Comparison of ENCODE assay signal across 9 cellular contexts in genomic region chrX:78321809-78322208, GRCh38. TPM values are rescaled to one million over a fixed set of nuclear protein-coding genes. Genes with fewer than 3 reads are reported as not detected.
DNase-seq lines count a peak whose midpoint lies in the region; ATAC-seq and TF ChIP-seq lines count a peak whose summit lies in the region.
"Had no signal": no experiment of that assay in that cellular context is flagged by ENCODE, and none has a peak within 500 bp of the region (broad histone marks: within the 10 kb centered on the region; RNA-seq: fewer than 3 reads in every experiment).

No MANE protein-coding gene starts in this region.

- no peak for TF ChIP-seq CTCF in MM.1S (IDR thresholded peaks at IDR 0.05; ENCODE audit: low read length)
- no peak for TF ChIP-seq CTCF in brain microvascular endothelial cell (IDR thresholded peaks at IDR 0.05; ENCODE audit: low read depth, low read length, missing control alignments)

- peaks cover 9% of the 10 kb centered on the region for H3K9me3 Mint-ChIP-seq in activated T-helper 1 cell treated with anti-CD3 and anti-CD28 coated beads, Interleukin-12 subunit alpha, Interleukin-12 subunit beta, Interleukin-2, Interleukin-4 antibody, amounts not matched to agents 30 ng/mL and 10 ng/mL and 1 ng/mL, durations not matched to agents 14 hours and 24 hours and 36 hours

- no peaks in the 10 kb centered on the region for H3K27me3 Mint-ChIP-seq in activated T-helper 1 cell treated with anti-CD3 and anti-CD28 coated beads, Interleukin-12 subunit alpha, Interleukin-12 subunit beta, Interleukin-2, Interleukin-4 antibody, amounts not matched to agents 30 ng/mL and 10 ng/mL and 1 ng/mL, durations not matched to agents 14 hours and 24 hours and 36 hours (ENCODE audit: insufficient read depth)

- no peaks in the 10 kb centered on the region for H3K9me3 ChIP-seq in MM.1S (replicated peaks; ENCODE audit: insufficient read depth, low read length)

- no peaks in the 10 kb centered on the region for H3K27me3 ChIP-seq in MM.1S (replicated peaks; ENCODE audit: insufficient read depth, low read length)
- no peaks in the 10 kb centered on the region for H3K27me3 ChIP-seq in brain microvascular endothelial cell (replicated peaks)

- H3K36me3 ChIP-seq in MM.1S (replicated peaks; ENCODE audit: insufficient read depth, low read length) (no peaks in the 10 kb centered on the region), brain microvascular endothelial cell (replicated peaks) (no peaks in the 10 kb centered on the region)

- no peak overlapping the region for H3K9ac ChIP-seq in MM.1S (ENCODE audit: low read length)

- peak overlapping the region; percentile 56; the same call in 1 of the 2 replicates for H3K4me2 ChIP-seq in MM.1S (ENCODE audit: low read depth, low read length)

- peaks cover 77% of the 10 kb centered on the region for H3K79me2 ChIP-seq in MM.1S (ENCODE audit: low read length)

- H3K4me1 ChIP-seq in MM.1S (ENCODE audit: low read length), result peaks cover 28% of the 10 kb centered on the region

- H4K20me1 ChIP-seq in MM.1S (ENCODE audit: insufficient read depth, low read length), result no peaks in the 10 kb centered on the region

- peaks cover 41% of the 10 kb centered on the region for H3K4me1 Mint-ChIP-seq in activated T-helper 1 cell treated with anti-CD3 and anti-CD28 coated beads, Interleukin-12 subunit alpha, Interleukin-12 subunit beta, Interleukin-2, Interleukin-4 antibody, amounts not matched to agents 30 ng/mL and 10 ng/mL and 1 ng/mL, durations not matched to agents 14 hours and 24 hours and 36 hours (ENCODE audit: low read depth)

- peak overlapping the region; percentile 64 for H3K4me3 Mint-ChIP-seq in activated T-helper 1 cell treated with anti-CD3 and anti-CD28 coated beads, Interleukin-12 subunit alpha, Interleukin-12 subunit beta, Interleukin-2, Interleukin-4 antibody, amounts not matched to agents 30 ng/mL and 10 ng/mL and 1 ng/mL, durations not matched to agents 14 hours and 24 hours and 36 hours

- no peaks in the 10 kb centered on the region for H3K9me2 ChIP-seq in MM.1S (replicated peaks; ENCODE audit: insufficient read depth, low read length)

- ATAC-seq in GM18517 (IDR thresholded peaks at IDR 0.05; ENCODE audit: unreplicated experiment), result peak; percentile 98
- peak; percentile 97 for ATAC-seq in HG02588 (IDR thresholded peaks at IDR 0.05; ENCODE audit: unreplicated experiment)
- peak; percentile 67 for ATAC-seq in sciatic nerve

- H3K27ac ChIP-seq in MM.1S (ENCODE audit: low read length) (peak overlapping the region; percentile 55; the same call in 1 of the 2 replicates), brain microvascular endothelial cell (no peak overlapping the region)

- H3F3A ChIP-seq in MM.1S (ENCODE audit: insufficient read depth, low read length), result peaks cover 25% of the 10 kb centered on the region

- intact Hi-C loops in activated T-helper 1 cell treated with anti-CD3 and anti-CD28 coated beads, Interleukin-12 subunit alpha, Interleukin-12 subunit beta, Interleukin-2, Interleukin-4 antibody, amounts not matched to agents 30 ng/mL and 10 ng/mL and 1 ng/mL, durations not matched to agents 14 hours and 24 hours and 36 hours (cut with micrococcal nuclease), result loop anchor here (1.0 to 5.0 kb wide), 2 partner anchors 8 to 840 kb away; no protein-coding TSS in a partner anchor
- intact Hi-C loops in sciatic nerve (cut with DNase I), result no loop called here
- intact Hi-C loops in posterior vena cava (cut with DNase I), result no loop called here

- H3K36me3 Mint-ChIP-seq in activated T-helper 1 cell treated with anti-CD3 and anti-CD28 coated beads, Interleukin-12 subunit alpha, Interleukin-12 subunit beta, Interleukin-2, Interleukin-4 antibody, amounts not matched to agents 30 ng/mL and 10 ng/mL and 1 ng/mL, durations not matched to agents 14 hours and 24 hours and 36 hours (ENCODE audit: low read depth), result peaks cover 25% of the 10 kb centered on the region

- DNase-seq in MM.1S (peak; percentile 78), sciatic nerve (ENCODE audit: low spot score) (no peak), brain microvascular endothelial cell (no peak), NCI-H345 treated with DMSO at 0.1 percent for 48 hours (lab: John Stamatoyannopoulos, UW; ENCODE audit: unreplicated experiment) (no peak), posterior vena cava (ENCODE audit: low spot score) (no peak)
- peak; percentile 31 for DNase-seq in activated T-helper 1 cell treated with anti-CD3 and anti-CD28 coated beads, Interleukin-12 subunit alpha, Interleukin-12 subunit beta, Interleukin-2, Interleukin-4 antibody, amounts not matched to agents 30 ng/mL and 10 ng/mL and 1 ng/mL, durations not matched to agents 14 hours and 24 hours and 36 hours (ENCODE audit: low spot score)

- in situ Hi-C loops in brain microvascular endothelial cell (cut with HindIII; ENCODE audit: low pct_ligation_motif_present, low sequenced_read_pairs), result no loop called here

- H3K27ac Mint-ChIP-seq in activated T-helper 1 cell treated with anti-CD3 and anti-CD28 coated beads, Interleukin-12 subunit alpha, Interleukin-12 subunit beta, Interleukin-2, Interleukin-4 antibody, amounts not matched to agents 30 ng/mL and 10 ng/mL and 1 ng/mL, durations not matched to agents 14 hours and 24 hours and 36 hours, result peak overlapping the region; percentile 89

- H3K4me3 ChIP-seq in MM.1S (ENCODE audit: low read length) (no peak overlapping the region), brain microvascular endothelial cell (ENCODE audit: low read depth, low read length) (no peak overlapping the region)
- H3K4me3 ChIP-seq: skin epidermis had no signal

- no peak overlapping the region for H2AFZ ChIP-seq in MM.1S (ENCODE audit: low read length)

RNA-seq across cellular contexts. Expression of gene CYSLTR1, which starts 5.6 kb away (rescaled TPM):
- total RNA-seq in activated T-helper 1 cell treated with anti-CD3 and anti-CD28 coated beads, Interleukin-12 subunit alpha, Interleukin-12 subunit beta, Interleukin-2, Interleukin-4 antibody, amounts not matched to agents 30 ng/mL and 10 ng/mL and 1 ng/mL, durations not matched to agents 14 hours and 24 hours and 36 hours, result 13.9 and 14.2 TPM in 2 replicates
- total RNA-seq in sciatic nerve (5.3 TPM), posterior vena cava (1 to 10 TPM; 6.8 to 7.9 TPM)

Comparison
In these comparisons a context has a peak if more than half of its experiments do, and no peak if none do; other contexts are left out.
1. DNase-seq: peak in MM.1S (single experiment) and activated T-helper 1 cell treated with anti-CD3 and anti-CD28 coated beads, Interleukin-12 subunit alpha, Interleukin-12 subunit beta, Interleukin-2, Interleukin-4 antibody, amounts not matched to agents 30 ng/mL and 10 ng/mL and 1 ng/mL, durations not matched to agents 14 hours and 24 hours and 36 hours (single experiment); none in sciatic nerve (single experiment), brain microvascular endothelial cell (single experiment), NCI-H345 treated with DMSO at 0.1 percent for 48 hours (single experiment) and posterior vena cava (single experiment).
2. Peak in every context shown above with its lines, with median percentiles within 50 percentile points of each other: ATAC-seq.